7 cellular contexts compared by ENCODE assay signal in the genomic region with DNA sequence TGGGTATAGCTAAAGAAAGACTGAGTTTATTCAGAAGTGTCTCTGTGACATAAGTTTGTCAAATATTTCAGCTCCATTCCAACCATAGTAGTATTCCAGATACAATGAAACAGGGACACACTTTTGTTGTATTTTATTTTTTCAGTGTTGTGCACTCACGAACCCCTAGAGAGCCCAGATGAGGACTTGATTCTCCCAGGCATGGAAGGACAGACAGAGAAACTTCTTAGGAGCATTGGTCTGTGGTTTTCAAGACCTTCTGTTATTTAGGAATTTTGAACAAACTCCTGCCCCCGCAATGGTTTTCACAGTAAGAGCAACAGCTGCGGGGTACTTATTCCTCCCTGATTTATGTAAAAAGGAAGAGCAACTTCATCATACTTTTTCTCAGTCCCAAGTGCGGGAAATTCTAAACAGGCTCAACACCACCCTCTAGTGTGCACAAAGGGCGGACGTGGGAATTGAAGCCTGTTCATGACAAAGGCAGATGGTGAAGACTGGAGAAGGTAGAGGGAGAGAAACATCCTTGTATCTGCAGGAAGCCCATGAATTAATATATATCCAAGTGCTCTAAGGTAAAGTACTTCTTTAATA.
DNase-seq lines count a peak whose midpoint lies in the region; ATAC-seq, FAIRE-seq and TF ChIP-seq lines count a peak whose summit lies in the region.

No MANE protein-coding gene starts in this region.

- H3K4me3 ChIP-seq in mesendoderm (ENCODE audit: low read length) = no peak overlapping the region

- H3K4ac ChIP-seq in mesendoderm (ENCODE audit: low read depth, low read length) = no peak overlapping the region

- H3K56ac ChIP-seq in mesendoderm (ENCODE audit: low read length) = no peak overlapping the region

- no peak overlapping the region for H2BK5ac ChIP-seq in mesendoderm (ENCODE audit: low read length)

- H3K27ac ChIP-seq in mesendoderm (ENCODE audit: low read depth, low read length) = no peak overlapping the region

- H3K23ac ChIP-seq in mesendoderm (ENCODE audit: low read length) = no peak overlapping the region

- H3K36me3 Mint-ChIP-seq in T-helper 2 cell treated with Interferon-gamma antibody and Interleukin-4, amounts not matched to agents 5 μg/mL and 100 μg/mL, for 36 hours (ENCODE audit: low read depth) = no peaks in the 10 kb centered on the region
- H3K36me3 Mint-ChIP-seq in type B pancreatic cell = no peaks in the 10 kb centered on the region

- H3K27me3 Mint-ChIP-seq in T-helper 2 cell treated with Interferon-gamma antibody and Interleukin-4, amounts not matched to agents 5 μg/mL and 100 μg/mL, for 36 hours (ENCODE audit: low read depth) = peaks cover 5% of the 10 kb centered on the region
- H3K27me3 Mint-ChIP-seq in type B pancreatic cell = peaks cover 21% of the 10 kb centered on the region

- no CpG with 5 or more reads among the region's 6 CpGs for WGBS in mesendoderm (ENCODE audit: extremely low coverage, insufficient coverage, low lambda C conversion rate)

- peak; percentile 84 for TF ChIP-seq CTCF in type B pancreatic cell (conservative IDR thresholded peaks at IDR 0.05)

- peak; percentile 96 for FAIRE-seq in endometrium (lab: Jason Lieb, UNC)

- H4K5ac ChIP-seq in mesendoderm (ENCODE audit: low read length) = no peak overlapping the region

- no peak overlapping the region for H3K18ac ChIP-seq in mesendoderm (ENCODE audit: low read length)

- no peaks in the 10 kb centered on the region for H3K4me1 ChIP-seq in mesendoderm (ENCODE audit: control insufficient read depth, low read depth, low read length)

- H4K8ac ChIP-seq in mesendoderm (ENCODE audit: low read depth, low read length) = no peak overlapping the region

- no peaks in the 10 kb centered on the region for H3K79me1 ChIP-seq in mesendoderm (ENCODE audit: low read length)

- no peaks in the 10 kb centered on the region for H3K79me2 ChIP-seq in mesendoderm (ENCODE audit: control insufficient read depth, insufficient read depth, low read length)

- no peak overlapping the region for H3K4me3 Mint-ChIP-seq in T-helper 2 cell treated with Interferon-gamma antibody and Interleukin-4, amounts not matched to agents 5 μg/mL and 100 μg/mL, for 36 hours
- H3K4me3 Mint-ChIP-seq in type B pancreatic cell = no peak overlapping the region

- H3K27me3 ChIP-seq in mesendoderm (ENCODE audit: insufficient read depth, low read length, poor library complexity) = no peaks in the 10 kb centered on the region

- H3K9ac ChIP-seq in mesendoderm (ENCODE audit: low read length) = no peak overlapping the region

- H2BK120ac ChIP-seq in mesendoderm (ENCODE audit: low read depth, low read length) = no peak overlapping the region

- no peak overlapping the region for H2AK5ac ChIP-seq in mesendoderm (ENCODE audit: low read length)

- H3K4me1 Mint-ChIP-seq in T-helper 2 cell treated with Interferon-gamma antibody and Interleukin-4, amounts not matched to agents 5 μg/mL and 100 μg/mL, for 36 hours (ENCODE audit: low read depth) = no peaks in the 10 kb centered on the region
- H3K4me1 Mint-ChIP-seq in type B pancreatic cell (ENCODE audit: unreplicated experiment) = peaks cover 12% of the 10 kb centered on the region

- ATAC-seq in GM21786 (IDR thresholded peaks at IDR 0.05; ENCODE audit: unreplicated experiment) = peak; percentile 68

- DNase-seq in EL (peak; percentile 62), NCI-H128 (lab: John Stamatoyannopoulos, UW; ENCODE audit: unreplicated experiment) (peak; percentile 2), mesendoderm (peak; percentile 72), type B pancreatic cell (ENCODE audit: extremely low spot score, unreplicated experiment) (no peak)
- DNase-seq in T-helper 2 cell treated with Interferon-gamma antibody and Interleukin-4, amounts not matched to agents 5 μg/mL and 100 μg/mL, for 36 hours (ENCODE audit: low spot score) = peak; percentile 17

- no peak overlapping the region for H3K27ac Mint-ChIP-seq in T-helper 2 cell treated with Interferon-gamma antibody and Interleukin-4, amounts not matched to agents 5 μg/mL and 100 μg/mL, for 36 hours
- H3K27ac Mint-ChIP-seq in type B pancreatic cell = no peak overlapping the region

- no peak overlapping the region for H3K4me2 ChIP-seq in mesendoderm (ENCODE audit: low read length)

- no peaks in the 10 kb centered on the region for H3K9me3 Mint-ChIP-seq in T-helper 2 cell treated with Interferon-gamma antibody and Interleukin-4, amounts not matched to agents 5 μg/mL and 100 μg/mL, for 36 hours
- no peaks in the 10 kb centered on the region for H3K9me3 Mint-ChIP-seq in type B pancreatic cell

- H2BK15ac ChIP-seq in mesendoderm (replicated peaks; ENCODE audit: low read depth) = no peak overlapping the region

- no peaks in the 10 kb centered on the region for H3K36me3 ChIP-seq in mesendoderm (ENCODE audit: control insufficient read depth, insufficient read depth, low read length)
